Comparison of ENCODE assay signal across 8 cellular contexts in the genomic region with DNA sequence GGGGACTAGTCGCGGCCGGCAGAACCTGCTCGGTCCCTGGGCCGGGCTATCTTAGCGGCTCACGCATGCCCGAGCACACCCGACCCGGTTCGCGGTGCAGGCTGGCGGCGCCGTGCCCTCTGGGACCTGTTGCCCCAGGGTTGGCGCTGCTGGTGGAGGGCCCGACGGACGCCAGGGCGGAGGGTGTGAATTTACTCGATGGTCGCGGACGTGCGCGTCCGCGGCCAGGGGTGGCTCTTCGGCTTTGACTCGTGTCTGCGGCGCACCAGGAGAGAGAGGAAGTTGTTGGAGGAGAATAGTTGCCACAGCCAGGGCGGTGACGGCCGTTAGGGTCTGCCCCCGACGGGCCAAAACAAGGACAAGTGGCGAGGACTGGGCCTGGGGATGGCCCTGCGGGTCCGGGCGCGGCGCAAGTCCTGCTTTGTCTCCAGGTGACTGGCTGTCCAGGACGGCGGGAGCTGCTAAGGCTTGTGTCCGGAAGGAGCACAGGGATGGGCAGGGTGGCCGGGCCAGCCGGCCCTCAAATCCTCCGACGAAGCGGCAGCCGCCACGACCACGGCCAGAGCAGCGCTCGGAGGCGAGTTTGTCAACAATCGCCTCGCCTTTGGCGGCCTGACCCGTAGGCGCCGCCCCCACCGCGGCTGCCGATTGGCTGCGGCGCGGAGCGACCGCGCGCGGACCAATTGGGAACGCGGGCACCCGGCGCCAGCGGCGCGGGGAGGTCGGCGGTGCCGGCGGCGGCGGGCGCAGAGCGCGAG. TPM values are rescaled to one million over a fixed set of nuclear protein-coding genes. Genes with fewer than 3 reads are reported as not detected.
DNase-seq lines count a peak whose midpoint lies in the region; ATAC-seq and TF ChIP-seq lines count a peak whose summit lies in the region.

No MANE protein-coding gene starts in this region.

- intact Hi-C loops in lower lobe of right lung (cut with DNase I), result no loop called here

- H3K27ac ChIP-seq in BLaER1 treated with 17β-estradiol and CSF1 and Interleukin-3, amounts not matched to agents 10 nM and 100 nM, result peak overlapping the region; percentile 37 to 81 (median 71); a peak in 21 of 22 replicates
- no peak overlapping the region for H3K27ac ChIP-seq in ectodermal cell (ENCODE audit: insufficient read depth, low read depth, low read length, poor library complexity, severe bottlenecking)
- H3K27ac ChIP-seq in lower lobe of right lung, result peak overlapping the region; percentile 91

- TF ChIP-seq CTCF in lower lobe of right lung (IDR thresholded peaks at IDR 0.05), result no peak

- peaks cover 35 to 64% (median 43%) of the 10 kb centered on the region in 11 experiments for H3K27me3 ChIP-seq in BLaER1 treated with 17β-estradiol and CSF1 and Interleukin-3, amounts not matched to agents 10 nM and 100 nM
- H3K27me3 ChIP-seq in ectodermal cell (ENCODE audit: control insufficient read depth, insufficient read depth, low read length, poor library complexity, severe bottlenecking) (peaks cover 46% of the 10 kb centered on the region), lower lobe of right lung (ENCODE audit: low read depth) (peaks cover 22% of the 10 kb centered on the region)

- ATAC-seq in GM19328 (IDR thresholded peaks at IDR 0.05; ENCODE audit: unreplicated experiment) (peak; percentile 41), HG03442 (IDR thresholded peaks at IDR 0.05; ENCODE audit: unreplicated experiment) (peak; percentile 44), lower lobe of right lung (peak; percentile 88)

- H3K4me1 ChIP-seq in BLaER1 treated with 17β-estradiol and CSF1 and Interleukin-3, amounts not matched to agents 10 nM and 100 nM, result peaks cover 34 to 53% (median 51%) of the 10 kb centered on the region in 10 experiments
- H3K4me1 ChIP-seq in ectodermal cell (ENCODE audit: control insufficient read depth, insufficient read depth, low read length), result peaks cover 20% of the 10 kb centered on the region
- H3K4me1 ChIP-seq in lower lobe of right lung, result peaks cover 52% of the 10 kb centered on the region

- 1% methylated on average over 90 of the region's 90 CpGs for WGBS in ectodermal cell, 2 experiments

- H3K9ac ChIP-seq in BLaER1 treated with 17β-estradiol and CSF1 and Interleukin-3, amounts not matched to agents 10 nM and 100 nM, result peak overlapping the region; percentile 72 to 90 (median 83)

- peaks cover 0 to 35% (median 30%) of the 10 kb centered on the region in 11 experiments; a peak in 18 of 22 replicates for H3K36me3 ChIP-seq in BLaER1 treated with 17β-estradiol and CSF1 and Interleukin-3, amounts not matched to agents 10 nM and 100 nM
- H3K36me3 ChIP-seq in ectodermal cell (ENCODE audit: control insufficient read depth, insufficient read depth, low read length) (peaks cover 11% of the 10 kb centered on the region), lower lobe of right lung (peaks cover 34% of the 10 kb centered on the region)

- H3K9me3 ChIP-seq in BLaER1 treated with 17β-estradiol and CSF1 and Interleukin-3, amounts not matched to agents 10 nM and 100 nM (replicated peaks in 1 of 11), result no peaks in the 10 kb centered on the region
- H3K9me3 ChIP-seq in ectodermal cell (ENCODE audit: control insufficient read depth, low read length) (no peaks in the 10 kb centered on the region), lower lobe of right lung (no peaks in the 10 kb centered on the region)

- DNase-seq in NCI-H69 (lab: John Stamatoyannopoulos, UW), result peak; percentile 93
- peak; percentile 77 to 81 for DNase-seq in activated CD4-positive, alpha-beta T cell treated with anti-CD3 and anti-CD28 coated beads, Interleukin-2, amount 50 U/mL, for 48 hours
- DNase-seq in lower lobe of right lung, result peak; percentile 91
- peak; percentile 72 to 77 for DNase-seq in stimulated activated CD4-positive, alpha-beta T cell treated with anti-CD3 and anti-CD28 coated beads, Interleukin-4, amount 100 ng/mL, for 4 hours

- H3K4me3 ChIP-seq in BLaER1 treated with 17β-estradiol and CSF1 and Interleukin-3, amounts not matched to agents 10 nM and 100 nM, result peak overlapping the region; percentile 73 to 90 (median 84)
- H3K4me3 ChIP-seq in ectodermal cell (ENCODE audit: insufficient read depth, low read depth, low read length) (peak overlapping the region; percentile 88), lower lobe of right lung (peak overlapping the region; percentile 88)

- peaks cover 14 to 92% (median 69%) of the 10 kb centered on the region in 11 experiments; a peak in 20 of 22 replicates for H4K20me1 ChIP-seq in BLaER1 treated with 17β-estradiol and CSF1 and Interleukin-3, amounts not matched to agents 10 nM and 100 nM

- peak overlapping the region; percentile 93 to 99 (median 98) for H3K4me2 ChIP-seq in BLaER1 treated with 17β-estradiol and CSF1 and Interleukin-3, amounts not matched to agents 10 nM and 100 nM

RNA-seq across cellular contexts. Expression of a gene that starts 1.3 kb away (rescaled TPM):
- 31.8 TPM for polyA plus RNA-seq in ectodermal cell (2013, experiment 1 of 4)
- 35.4 TPM for polyA plus RNA-seq in ectodermal cell (2013, experiment 2 of 4)
- 32.5 TPM for polyA plus RNA-seq in ectodermal cell (2013, experiment 3 of 4)
- polyA plus RNA-seq in ectodermal cell (2013, experiment 4 of 4), result 32.3 TPM
- total RNA-seq in lower lobe of right lung, result 23.7 TPM
